8 cellular contexts compared by ENCODE assay signal in the genomic region with DNA sequence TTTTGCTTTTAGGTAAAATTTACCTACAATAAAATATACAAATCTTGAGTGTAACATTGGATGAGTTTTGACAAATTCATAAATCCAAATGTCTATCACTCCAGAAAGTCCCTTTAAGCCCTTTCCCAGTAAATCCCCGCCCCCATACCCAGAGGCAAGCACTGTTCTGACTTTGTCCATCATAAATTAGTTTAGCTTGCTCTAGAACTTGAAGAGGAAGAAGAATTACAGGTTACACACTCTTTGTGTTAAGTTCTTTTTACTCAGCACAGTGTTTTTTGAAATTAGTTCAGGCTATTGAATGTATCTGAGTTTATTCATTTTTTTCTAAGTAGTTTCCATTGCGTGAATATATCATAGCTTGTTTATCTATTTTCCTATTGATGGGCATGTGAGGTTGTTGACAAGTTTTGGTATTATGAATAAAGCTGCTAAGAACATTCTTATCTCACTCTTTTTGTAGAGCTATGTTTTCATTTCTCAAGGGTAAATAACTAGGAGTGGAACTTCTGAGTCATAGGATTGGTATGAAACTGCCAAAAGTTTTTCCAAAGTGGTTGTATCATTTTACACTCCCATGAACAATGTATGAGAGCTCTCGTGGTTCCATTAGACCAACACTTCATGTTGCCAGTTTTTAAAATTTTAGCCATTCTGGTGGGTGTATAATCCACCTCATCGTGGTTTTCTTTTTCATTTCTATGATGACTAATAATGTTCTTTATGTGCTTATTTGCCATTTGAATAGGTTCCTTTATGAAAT. TPM values are rescaled to one million over a fixed set of nuclear protein-coding genes. Genes with fewer than 3 reads are reported as not detected.
A peak's percentile ranks its signal among the peaks of the same experiment; 100 is the strongest.
DNase-seq lines count a peak whose midpoint lies in the region; ATAC-seq, FAIRE-seq and TF ChIP-seq lines count a peak whose summit lies in the region.

No MANE protein-coding gene starts in this region.

- H3K27me3 ChIP-seq in SJCRH30 (no peaks in the 10 kb centered on the region), thyroid gland (no peaks in the 10 kb centered on the region)

- no peak for FAIRE-seq in H54 (lab: Jason Lieb, UNC)

- TF ChIP-seq CTCF in foreskin fibroblast (IDR thresholded peaks at IDR 0.05; ENCODE audit: low read depth, low read length): no peak
- TF ChIP-seq CTCF in thyroid gland (IDR thresholded peaks at IDR 0.05): no peak

- H3K27ac ChIP-seq in SJCRH30: peak overlapping the region; percentile 55
- H3K27ac ChIP-seq in thyroid gland: peak overlapping the region; percentile 63 to 92 (median 72)

- WGBS in thyroid gland, 2 donors: 45 to 49% methylated on average over 4 of the region's 4 CpGs

- H3K9me3 ChIP-seq in SJCRH30 (replicated peaks): no peaks in the 10 kb centered on the region
- no peaks in the 10 kb centered on the region for H3K9me3 ChIP-seq in thyroid gland

- peak; percentile 92 for DNase-seq in EH (ENCODE audit: low read depth)
- peak; percentile 13 for DNase-seq in H54 (ENCODE audit: insufficient read length, low spot score)
- DNase-seq in SJCRH30: peak in 1 of 2 experiments; percentile 82
- DNase-seq in foreskin fibroblast: peak; percentile 80 to 88
- peak; percentile 13 to 17 for DNase-seq in thyroid gland
- no peak for DNase-seq in NCI-H446 treated with DMSO at 0.1 percent for 48 hours (lab: John Stamatoyannopoulos, UW)
- DNase-seq in cerebellar nuclear complex (lab: John Stamatoyannopoulos, UW): no peak

- no peak for ATAC-seq in GM21447 (IDR thresholded peaks at IDR 0.05; ENCODE audit: unreplicated experiment)

- no peak for TF ChIP-seq POLR2A in H54 (IDR thresholded peaks at IDR 0.05; ENCODE audit: low read depth, low read length)
- TF ChIP-seq POLR2A in thyroid gland (IDR thresholded peaks at IDR 0.05): no peak

- H3K4me1 ChIP-seq in SJCRH30: peaks cover 25% of the 10 kb centered on the region
- peaks cover 13 to 15% of the 10 kb centered on the region in 2 donors for H3K4me1 ChIP-seq in thyroid gland

- intact Hi-C loops in thyroid gland (cut with DNase I): no loop called here

- H3K4me3 ChIP-seq in SJCRH30 (no peak overlapping the region), foreskin fibroblast (ENCODE audit: low read depth in 1 of 2, low read length in 2 of 2) (no peak overlapping the region), thyroid gland (replicated peaks in 1 of 3) (no peak overlapping the region)

- H3K36me3 ChIP-seq in SJCRH30 (no peaks in the 10 kb centered on the region), thyroid gland (no peaks in the 10 kb centered on the region)

RNA-seq across cellular contexts. Expression of gene HPSE, which starts 22.4 kb away (rescaled TPM):
- 0.53 and 0.71 TPM in 2 replicates for total RNA-seq in SJCRH30 (2014; rRNA removed; shearing (Covaris generic))
- total RNA-seq in thyroid gland: 1 to 10 TPM in 3 of 4 donors, under 1 TPM in 1; 0.63 to 3.1 (median 1.3) TPM

Comparison
In these comparisons a context has a peak if more than half of its experiments do, and no peak if none do; other contexts are left out.
1. DNase-seq: peak in EH (single experiment), H54 (single experiment), foreskin fibroblast (2 of 2) and thyroid gland (2 of 2); none in NCI-H446 treated with DMSO at 0.1 percent for 48 hours (single experiment) and cerebellar nuclear complex (0 of 2).